In the genomic region with DNA sequence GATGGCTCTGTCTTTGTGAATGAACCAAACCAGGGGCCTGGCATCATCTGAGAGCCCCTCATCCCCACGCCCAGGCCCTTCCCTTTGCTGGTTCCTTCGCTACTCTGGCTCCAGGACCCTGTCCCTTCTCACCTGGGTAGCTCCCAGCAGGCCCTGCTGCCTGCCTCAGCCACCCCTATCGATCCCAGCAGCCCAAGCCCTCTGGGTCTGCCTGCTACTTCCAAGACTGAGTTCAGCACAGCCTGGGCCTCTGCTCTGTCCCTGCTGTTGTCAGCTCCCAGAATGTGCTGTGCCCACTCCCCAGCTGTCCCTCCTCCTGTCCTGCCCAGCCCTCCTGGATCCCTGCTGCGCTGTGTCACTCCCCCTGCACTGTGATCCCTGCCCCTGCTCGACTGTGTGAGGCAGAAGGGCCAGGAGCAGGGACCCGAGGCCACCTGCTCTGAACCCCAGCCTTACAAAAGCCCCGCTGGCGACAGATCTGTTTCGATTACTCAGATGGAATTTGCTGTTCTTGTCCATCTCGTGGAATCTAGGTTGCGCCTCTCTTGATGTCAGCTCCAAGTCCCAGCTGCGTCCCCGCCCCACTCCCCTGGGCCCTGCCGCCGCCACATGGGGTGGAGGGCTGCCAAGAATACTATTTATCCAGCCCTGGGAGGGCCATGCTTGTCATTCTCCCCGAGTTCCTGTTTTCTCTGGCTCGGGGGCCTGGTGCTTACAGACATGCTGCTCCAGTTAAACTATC, we compare ENCODE assay signal across 9 cellular contexts. TPM values are rescaled to one million over a fixed set of nuclear protein-coding genes. Genes with fewer than 3 reads are reported as not detected.
A peak's percentile ranks its signal among the peaks of the same experiment; 100 is the strongest.
DNase-seq lines count a peak whose midpoint lies in the region; ATAC-seq, FAIRE-seq and TF ChIP-seq lines count a peak whose summit lies in the region.
"Had no signal": no experiment of that assay in that cellular context is flagged by ENCODE, and none has a peak within 500 bp of the region (broad histone marks: within the 10 kb centered on the region; RNA-seq: fewer than 3 reads in every experiment).

No MANE protein-coding gene starts in this region.

- H3K79me2 ChIP-seq in GM23338 (replicated peaks; ENCODE audit: insufficient read depth) (no peaks in the 10 kb centered on the region), astrocyte (ENCODE audit: insufficient read depth, low read length) (no peaks in the 10 kb centered on the region), hepatocyte (no peaks in the 10 kb centered on the region)

- H3K9me3 ChIP-seq in astrocyte (ENCODE audit: insufficient read depth, low read depth, low read length) (no peaks in the 10 kb centered on the region), hepatocyte (ENCODE audit: low read depth) (no peaks in the 10 kb centered on the region), skeletal muscle tissue (ENCODE audit: control insufficient read depth in 3 of 3, low read length in 3 of 3) (no peaks in the 10 kb centered on the region)

- H3K9ac ChIP-seq in astrocyte (ENCODE audit: low read length): peak overlapping the region; percentile 70
- peak overlapping the region in 2 of 3 donors; percentile 40 to 62 for H3K9ac ChIP-seq in skeletal muscle tissue (ENCODE audit: low read depth in 1 of 3, low read length in 3 of 3)

- H3K27me3 ChIP-seq in GM23338 (ENCODE audit: insufficient read depth) (no peaks in the 10 kb centered on the region), astrocyte (ENCODE audit: insufficient read depth, low read length) (no peaks in the 10 kb centered on the region), hepatocyte (no peaks in the 10 kb centered on the region), skeletal muscle tissue (ENCODE audit: control insufficient read depth in 3 of 3, insufficient read depth in 3 of 3, low read length in 3 of 3) (no peaks in the 10 kb centered on the region)

- H3K27ac Mint-ChIP-seq in GM23338: peak overlapping the region; percentile 70; the same call in 1 of the 2 replicates
- no peak overlapping the region for H3K27ac Mint-ChIP-seq in astrocyte (ENCODE audit: unreplicated experiment)
- H3K27ac Mint-ChIP-seq in activated CD4-positive, alpha-beta memory T cell treated with anti-CD3 and anti-CD28 coated beads, Interleukin-2, amount 10 ng/mL, durations not matched to agents 7 days and 5 days: no peak overlapping the region

- H3F3A ChIP-seq in GM23338 (replicated peaks; ENCODE audit: low read depth): 0 out of 2 replicates have a peak, but pooled peaks cover 6% of the 10 kb centered on the region

- no peak for DNase-seq in GM23338 (ENCODE audit: low spot score)
- peak; percentile 82 for DNase-seq in astrocyte (ENCODE audit: low read depth)
- peak; percentile 31 for DNase-seq in hepatocyte (ENCODE audit: low spot score)
- DNase-seq in SIG-M5 (lab: John Stamatoyannopoulos, UW): no peak
- DNase-seq in SW480 (ENCODE audit: low spot score): no peak
- DNase-seq in activated CD4-positive, alpha-beta memory T cell treated with anti-CD3 and anti-CD28 coated beads, Interleukin-2, amount 10 ng/mL, durations not matched to agents 7 days and 5 days: no peak

- peak overlapping the region; percentile 66; the same call in 1 of the 2 replicates for H3K27ac ChIP-seq in GM23338 (ENCODE audit: low read depth)
- peak overlapping the region; percentile 81 for H3K27ac ChIP-seq in astrocyte (ENCODE audit: low read depth, low read length)
- H3K27ac ChIP-seq in hepatocyte: peak overlapping the region; percentile 68
- peak overlapping the region; percentile 66 for H3K27ac ChIP-seq in skeletal muscle tissue (ENCODE audit: low read depth, low read length)

- peaks cover 36% of the 10 kb centered on the region for H3K36me3 Mint-ChIP-seq in GM23338 (ENCODE audit: low read depth)
- H3K36me3 Mint-ChIP-seq in astrocyte (ENCODE audit: low read depth, unreplicated experiment): peaks cover 7% of the 10 kb centered on the region
- peaks cover 17% of the 10 kb centered on the region for H3K36me3 Mint-ChIP-seq in activated CD4-positive, alpha-beta memory T cell treated with anti-CD3 and anti-CD28 coated beads, Interleukin-2, amount 10 ng/mL, durations not matched to agents 7 days and 5 days (ENCODE audit: low read depth)

- H3K4me1 Mint-ChIP-seq in GM23338: peaks cover 8% of the 10 kb centered on the region
- H3K4me1 Mint-ChIP-seq in astrocyte (ENCODE audit: low read depth, unreplicated experiment): no peaks in the 10 kb centered on the region
- H3K4me1 Mint-ChIP-seq in activated CD4-positive, alpha-beta memory T cell treated with anti-CD3 and anti-CD28 coated beads, Interleukin-2, amount 10 ng/mL, durations not matched to agents 7 days and 5 days: no peaks in the 10 kb centered on the region
- H3K4me1 Mint-ChIP-seq: neural crest cell had no signal

- H3K9me3 Mint-ChIP-seq in GM23338 (no peaks in the 10 kb centered on the region), astrocyte (ENCODE audit: unreplicated experiment) (no peaks in the 10 kb centered on the region)
- H3K9me3 Mint-ChIP-seq in activated CD4-positive, alpha-beta memory T cell treated with anti-CD3 and anti-CD28 coated beads, Interleukin-2, amount 10 ng/mL, durations not matched to agents 7 days and 5 days: no peaks in the 10 kb centered on the region
- H3K9me3 Mint-ChIP-seq: neural crest cell had no signal

- H3K4me3 ChIP-seq in GM23338 (no peak overlapping the region), astrocyte (ENCODE audit: insufficient read depth, low read depth, low read length) (no peak overlapping the region), hepatocyte (no peak overlapping the region), skeletal muscle tissue (ENCODE audit: low read length in 3 of 3) (peak overlapping the region in 2 of 3 donors; percentile 7 to 54)

- peak; percentile 56 for FAIRE-seq in astrocyte (lab: Jason Lieb, UNC)

- H3K9me2 ChIP-seq in GM23338 (ENCODE audit: insufficient read depth) (no peaks in the 10 kb centered on the region), hepatocyte (replicated peaks; ENCODE audit: insufficient read depth) (no peaks in the 10 kb centered on the region)

- H3K4me1 ChIP-seq in GM23338 (ENCODE audit: insufficient read depth) (peaks cover 6% of the 10 kb centered on the region; the same call in 1 of the 2 replicates), astrocyte (ENCODE audit: insufficient read depth, low read length) (peaks cover 23% of the 10 kb centered on the region), hepatocyte (ENCODE audit: insufficient read depth) (peaks cover 7% of the 10 kb centered on the region), skeletal muscle tissue (ENCODE audit: control insufficient read depth in 3 of 3, insufficient read depth in 3 of 3, low read length in 3 of 3) (peaks cover 16 to 18% (median 18%) of the 10 kb centered on the region in 3 donors)

- H3K36me3 ChIP-seq in GM23338 (ENCODE audit: insufficient read depth) (peaks cover 20% of the 10 kb centered on the region), astrocyte (ENCODE audit: insufficient read depth, low read length) (peaks cover 15% of the 10 kb centered on the region), hepatocyte (replicated peaks; ENCODE audit: insufficient read depth, low read depth) (no peaks in the 10 kb centered on the region), skeletal muscle tissue (ENCODE audit: control insufficient read depth in 3 of 3, insufficient read depth in 3 of 3, low read length in 3 of 3) (peaks cover 23 to 35% (median 29%) of the 10 kb centered on the region in 3 donors)

- no peak overlapping the region for H2AFZ ChIP-seq in GM23338
- no peak overlapping the region for H2AFZ ChIP-seq in astrocyte (ENCODE audit: low read depth, low read length)
- H2AFZ ChIP-seq in hepatocyte: no peak overlapping the region

- H3K4me3 Mint-ChIP-seq in GM23338: no peak overlapping the region
- H3K4me3 Mint-ChIP-seq in astrocyte (ENCODE audit: unreplicated experiment): peak overlapping the region; percentile 70
- H3K4me3 Mint-ChIP-seq in activated CD4-positive, alpha-beta memory T cell treated with anti-CD3 and anti-CD28 coated beads, Interleukin-2, amount 10 ng/mL, durations not matched to agents 7 days and 5 days: no peak overlapping the region
- H3K4me3 Mint-ChIP-seq: neural crest cell had no signal

- H3K4me2 ChIP-seq in GM23338: no peak overlapping the region
- H3K4me2 ChIP-seq in astrocyte (ENCODE audit: low read length): peak overlapping the region; percentile 80
- H3K4me2 ChIP-seq in hepatocyte: no peak overlapping the region

- no peak for TF ChIP-seq CTCF in GM23338 (conservative IDR thresholded peaks at IDR 0.05; ENCODE audit: low read depth in 2 of 2)
- TF ChIP-seq CTCF in astrocyte (IDR thresholded peaks at IDR 0.05; ENCODE audit: insufficient read depth, low read depth, low read length): no peak
- no peak for TF ChIP-seq CTCF in hepatocyte (IDR thresholded peaks at IDR 0.05; ENCODE audit: poor library complexity)

- H3K27me3 Mint-ChIP-seq in GM23338 (ENCODE audit: insufficient read depth, low read depth, poor library complexity) (peaks cover 8% of the 10 kb centered on the region), astrocyte (ENCODE audit: low read depth, unreplicated experiment) (no peaks in the 10 kb centered on the region)
- no peaks in the 10 kb centered on the region for H3K27me3 Mint-ChIP-seq in activated CD4-positive, alpha-beta memory T cell treated with anti-CD3 and anti-CD28 coated beads, Interleukin-2, amount 10 ng/mL, durations not matched to agents 7 days and 5 days

- WGBS in hepatocyte (ENCODE audit: low lambda C conversion rate, missing lambda C conversion rate): 78% methylated on average over 17 of the region's 17 CpGs

- CTCF ChIA-PET in activated CD4-positive, alpha-beta memory T cell treated with anti-CD3 and anti-CD28 coated beads, Interleukin-2, amount 10 ng/mL, durations not matched to agents 7 days and 5 days (lab: Charles Lee): no interaction called here

- H4K20me1 ChIP-seq in GM23338 (replicated peaks; ENCODE audit: insufficient read depth) (peaks cover 32% of the 10 kb centered on the region), astrocyte (ENCODE audit: insufficient read depth, low read length) (peaks cover 29% of the 10 kb centered on the region), hepatocyte (ENCODE audit: insufficient read depth, poor library complexity, severe bottlenecking) (no peaks in the 10 kb centered on the region)

- POLR2A ChIA-PET in activated CD4-positive, alpha-beta memory T cell treated with anti-CD3 and anti-CD28 coated beads, Interleukin-2, amount 10 ng/mL, durations not matched to agents 7 days and 5 days (lab: Charles Lee): interaction anchor here (0.5 kb wide), 1 partner anchor 21 kb away, joined by 3 read pairs; no protein-coding TSS in a partner anchor

- ATAC-seq in GM23338 (peak; percentile 59), HG02884 (IDR thresholded peaks at IDR 0.05; ENCODE audit: unreplicated experiment) (no peak)

RNA-seq across cellular contexts. Expression of gene MRPL21, which starts 13.0 kb away (rescaled TPM):
- total RNA-seq in GM23338 (2014; rRNA removed; shearing (Covaris generic)): 46.6 and 62.4 TPM in 2 replicates
- 232 and 238 TPM in 2 replicates for polyA plus RNA-seq in GM23338 (2016; fragmentation: Nextera tagmentation; extraction: Ambion mirVana)
- 67.4 and 69.1 TPM in 2 replicates for total RNA-seq in astrocyte
- total RNA-seq in hepatocyte: 28.8 and 34.9 TPM in 2 replicates
- 86.2 and 95.2 TPM in 2 replicates for polyA plus RNA-seq in hepatocyte
- total RNA-seq in skeletal muscle tissue: 53.2 TPM
- 10 to 100 TPM; 47.6 to 53.4 TPM for total RNA-seq in activated CD4-positive, alpha-beta memory T cell treated with anti-CD3 and anti-CD28 coated beads, Interleukin-2, amount 10 ng/mL, durations not matched to agents 7 days and 5 days

RNA-seq across cellular contexts. Expression of gene IGHMBP2, which starts 13.0 kb away (rescaled TPM):
- total RNA-seq in GM23338 (2014; rRNA removed; shearing (Covaris generic)): 13.7 and 27.7 TPM in 2 replicates
- 14.3 TPM in 2 replicates for polyA plus RNA-seq in GM23338 (2016; fragmentation: Nextera tagmentation; extraction: Ambion mirVana)
- 14.0 and 14.9 TPM in 2 replicates for total RNA-seq in astrocyte
- 7.7 and 12.4 TPM in 2 replicates for total RNA-seq in hepatocyte
- 13.5 and 19.9 TPM in 2 replicates for polyA plus RNA-seq in hepatocyte
- 11.0 TPM for total RNA-seq in skeletal muscle tissue
- total RNA-seq in activated CD4-positive, alpha-beta memory T cell treated with anti-CD3 and anti-CD28 coated beads, Interleukin-2, amount 10 ng/mL, durations not matched to agents 7 days and 5 days: 10 to 100 TPM; 24.1 to 24.9 TPM

RNA-seq across cellular contexts. Expression of gene CPT1A, which starts 48.9 kb away (rescaled TPM):
- total RNA-seq in GM23338 (2014; rRNA removed; shearing (Covaris generic)): 9.5 and 11.5 TPM in 2 replicates
- polyA plus RNA-seq in GM23338 (2016; fragmentation: Nextera tagmentation; extraction: Ambion mirVana) (2.6 and 4.3 TPM in 2 replicates), hepatocyte (4.4 and 8.3 TPM in 2 replicates)
- total RNA-seq in astrocyte (2.3 and 2.8 TPM in 2 replicates), hepatocyte (16.2 and 24.8 TPM in 2 replicates), skeletal muscle tissue (11.5 TPM)
- 10 to 100 TPM; 50.2 to 51.1 TPM for total RNA-seq in activated CD4-positive, alpha-beta memory T cell treated with anti-CD3 and anti-CD28 coated beads, Interleukin-2, amount 10 ng/mL, durations not matched to agents 7 days and 5 days

Comparison
In these comparisons a context has a peak if more than half of its experiments do, and no peak if none do; other contexts are left out.
1. DNase-seq: peak in astrocyte (single experiment) and hepatocyte (single experiment); none in GM23338 (single experiment), SIG-M5 (single experiment), SW480 (single experiment) and activated CD4-positive, alpha-beta memory T cell treated with anti-CD3 and anti-CD28 coated beads, Interleukin-2, amount 10 ng/mL, durations not matched to agents 7 days and 5 days (single experiment).
2. H3K4me3 ChIP-seq: peak in skeletal muscle tissue (2 of 3); none in GM23338 (single experiment), astrocyte (single experiment) and hepatocyte (single experiment).
3. Peak in every context shown above with its lines, with median percentiles within 50 percentile points of each other: H3K27ac ChIP-seq.